ENCODE assay signal across 8 cellular contexts in genomic region chr17:82019905-82020873, GRCh38. TPM values are rescaled to one million over a fixed set of nuclear protein-coding genes. Genes with fewer than 3 reads are reported as not detected.
A peak's percentile ranks its signal among the peaks of the same experiment; 100 is the strongest.
DNase-seq lines count a peak whose midpoint lies in the region; ATAC-seq and TF ChIP-seq lines count a peak whose summit lies in the region.

No MANE protein-coding gene starts in this region.

- DNase-seq in NCI-H1092 treated with DMSO at 0.1 percent for 48 hours (lab: John Stamatoyannopoulos, UW), result peak; percentile 25
- no peak for DNase-seq in NCI-H1092 (lab: John Stamatoyannopoulos, UW)
- peak; percentile 72 for DNase-seq in NCI-H69 (lab: John Stamatoyannopoulos, UW)
- peak; percentile 83 for DNase-seq in activated CD8-positive, alpha-beta T cell treated with anti-CD3 and anti-CD28 coated beads for 36 hours
- DNase-seq in endothelial cell (ENCODE audit: low spot score), result peak; percentile 84

- TF ChIP-seq CTCF in activated CD8-positive, alpha-beta T cell treated with anti-CD3 and anti-CD28 coated beads for 36 hours (IDR thresholded peaks at IDR 0.05), result peak; percentile 95
- TF ChIP-seq CTCF in endothelial cell (IDR thresholded peaks at IDR 0.05; ENCODE audit: unreplicated experiment) (peak; percentile 78), neutrophil (IDR thresholded peaks at IDR 0.05) (peak; percentile 62)

- peaks cover 9% of the 10 kb centered on the region for H3K36me3 ChIP-seq in neutrophil

- CTCF ChIA-PET in activated CD8-positive, alpha-beta T cell treated with anti-CD3 and anti-CD28 coated beads for 36 hours (lab: Charles Lee), result interaction anchor here (0.5 to 6.5 kb wide), 33 partner anchors 8 to 356 kb away, joined by 3 to 121 read pairs (median 4); partner anchors contain the start of genes DCXR, MAFG, NOTUM and PYCR1

- no peak overlapping the region for H3K27ac ChIP-seq in neutrophil

- no peaks in the 10 kb centered on the region for H3K27me3 ChIP-seq in neutrophil

- no peak overlapping the region for H3K4me3 ChIP-seq in neutrophil (ENCODE audit: low read depth in 1 of 2, low read length in 1 of 2)

- H3K27ac Mint-ChIP-seq in activated CD8-positive, alpha-beta T cell treated with anti-CD3 and anti-CD28 coated beads for 36 hours, result no peak overlapping the region
- no peak overlapping the region for H3K27ac Mint-ChIP-seq in endothelial cell (ENCODE audit: unreplicated experiment)

- peaks cover 25 to 26% of the 10 kb centered on the region in 2 experiments for H3K4me1 ChIP-seq in neutrophil (ENCODE audit: control insufficient read depth in 1 of 2, insufficient read depth in 1 of 2, low read depth in 1 of 2, low read length in 1 of 2)

- H3K27me3 Mint-ChIP-seq in activated CD8-positive, alpha-beta T cell treated with anti-CD3 and anti-CD28 coated beads for 36 hours, result no peaks in the 10 kb centered on the region
- H3K27me3 Mint-ChIP-seq in endothelial cell (ENCODE audit: unreplicated experiment), result peaks cover 3% of the 10 kb centered on the region

- no peak for ATAC-seq in activated CD8-positive, alpha-beta T cell treated with anti-CD3 and anti-CD28 coated beads for 36 hours
- no peak for ATAC-seq in HG02763 (IDR thresholded peaks at IDR 0.05; ENCODE audit: unreplicated experiment)
- no peak for ATAC-seq in HG03097 (IDR thresholded peaks at IDR 0.05; ENCODE audit: low FRiP score, unreplicated experiment)

- POLR2A ChIA-PET in activated CD8-positive, alpha-beta T cell treated with anti-CD3 and anti-CD28 coated beads for 36 hours (lab: Charles Lee), result interaction anchor here (0.5 to 2.2 kb wide), 7 partner anchors 41 to 316 kb away, joined by 3 to 9 read pairs (median 3); no protein-coding TSS in a partner anchor

- H3K4me3 Mint-ChIP-seq in activated CD8-positive, alpha-beta T cell treated with anti-CD3 and anti-CD28 coated beads for 36 hours, result peak overlapping the region; percentile 89
- peak overlapping the region; percentile 82 for H3K4me3 Mint-ChIP-seq in endothelial cell (ENCODE audit: unreplicated experiment)

- H3K9me3 ChIP-seq in neutrophil, result no peaks in the 10 kb centered on the region

- intact Hi-C loops in activated CD8-positive, alpha-beta T cell treated with anti-CD3 and anti-CD28 coated beads for 36 hours (cut with micrococcal nuclease), result loop anchor here (5.0 to 10.0 kb wide), 2 partner anchors 63 to 135 kb away; no protein-coding TSS in a partner anchor

- H3K4me1 Mint-ChIP-seq in activated CD8-positive, alpha-beta T cell treated with anti-CD3 and anti-CD28 coated beads for 36 hours (ENCODE audit: low read depth), result peaks cover 12% of the 10 kb centered on the region
- H3K4me1 Mint-ChIP-seq in endothelial cell (ENCODE audit: unreplicated experiment), result peaks cover 5% of the 10 kb centered on the region

- H3K9me3 Mint-ChIP-seq in activated CD8-positive, alpha-beta T cell treated with anti-CD3 and anti-CD28 coated beads for 36 hours, result no peaks in the 10 kb centered on the region
- no peaks in the 10 kb centered on the region for H3K9me3 Mint-ChIP-seq in endothelial cell (ENCODE audit: unreplicated experiment)

- peaks cover 5% of the 10 kb centered on the region for H3K36me3 Mint-ChIP-seq in activated CD8-positive, alpha-beta T cell treated with anti-CD3 and anti-CD28 coated beads for 36 hours (ENCODE audit: low read depth)
- peaks cover 4% of the 10 kb centered on the region for H3K36me3 Mint-ChIP-seq in endothelial cell (ENCODE audit: low read depth, unreplicated experiment)

RNA-seq across cellular contexts. Expression of gene CENPX, which starts 2.5 kb away (rescaled TPM):
- total RNA-seq in activated CD8-positive, alpha-beta T cell treated with anti-CD3 and anti-CD28 coated beads for 36 hours, result 10 to 100 TPM; 88.7 to 98.1 TPM
- total RNA-seq in endothelial cell (ENCODE audit: unreplicated experiment), result 42.9 TPM

RNA-seq across cellular contexts. Expression of gene LRRC45, which starts 2.9 kb away (rescaled TPM):
- 10 to 100 TPM; 12.9 TPM for total RNA-seq in activated CD8-positive, alpha-beta T cell treated with anti-CD3 and anti-CD28 coated beads for 36 hours
- 12.2 TPM for total RNA-seq in endothelial cell (ENCODE audit: unreplicated experiment)

RNA-seq across cellular contexts. Expression of gene RAC3, which starts 11.3 kb away (rescaled TPM):
- 1 to 10 TPM; 5.5 to 5.8 TPM for total RNA-seq in activated CD8-positive, alpha-beta T cell treated with anti-CD3 and anti-CD28 coated beads for 36 hours
- total RNA-seq in endothelial cell (ENCODE audit: unreplicated experiment), result 24.0 TPM

RNA-seq across cellular contexts. Expression of gene DCXR, which starts 17.3 kb away (rescaled TPM):
- 100 to 1,000 TPM in 1 of 2 experiments, 10 to 100 TPM in 1; 99.2 to 101 TPM for total RNA-seq in activated CD8-positive, alpha-beta T cell treated with anti-CD3 and anti-CD28 coated beads for 36 hours
- total RNA-seq in endothelial cell (ENCODE audit: unreplicated experiment), result 30.8 TPM

RNA-seq across cellular contexts. Expression of gene RFNG, which starts 31.4 kb away (rescaled TPM):
- total RNA-seq in activated CD8-positive, alpha-beta T cell treated with anti-CD3 and anti-CD28 coated beads for 36 hours, result 10 to 100 TPM; 14.2 to 15.3 TPM
- total RNA-seq in endothelial cell (ENCODE audit: unreplicated experiment), result 19.7 TPM
